In genomic region chr1:12179111-12179519, GRCh38 we compare ENCODE assay signal across 8 cellular contexts. TPM values are rescaled to one million over a fixed set of nuclear protein-coding genes. Genes with fewer than 3 reads are reported as not detected.
DNase-seq lines count a peak whose midpoint lies in the region; ATAC-seq lines count a peak whose summit lies in the region.

No MANE protein-coding gene starts in this region.

- DNase-seq in activated T-cell treated with anti-CD3 and anti-CD28 coated beads for 4 hours (peak; percentile 69), left cardiac atrium (peak; percentile 57), DMS153 treated with DMSO at 0.1 percent for 48 hours (lab: John Stamatoyannopoulos, UW; ENCODE audit: unreplicated experiment) (no peak), mesendoderm (no peak)
- peak; percentile 78 for DNase-seq in stimulated activated CD8-positive, alpha-beta memory T cell treated with anti-CD3 and anti-CD28 coated beads, Interleukin-12 subunit alpha, Interleukin-12 subunit beta, amount 100 ng/mL, for 1 hour (ENCODE audit: low read depth)

- H3K36me3 ChIP-seq in mesendoderm (ENCODE audit: control insufficient read depth, insufficient read depth, low read length), result no peaks in the 10 kb centered on the region

- no peak overlapping the region for H4K5ac ChIP-seq in mesendoderm (ENCODE audit: low read length)

- H3K9ac ChIP-seq in mesendoderm (ENCODE audit: low read length), result no peak overlapping the region

- peaks cover 57 to 63% (median 58%) of the 10 kb centered on the region in 3 donors for H3K4me1 Mint-ChIP-seq in IgD-negative memory B cell

- intact Hi-C loops in left cardiac atrium (cut with DNase I), result no loop called here

- H3K4me1 ChIP-seq in mesendoderm (ENCODE audit: control insufficient read depth, low read depth, low read length), result peaks cover 1% of the 10 kb centered on the region

- no peak overlapping the region for H3K4me3 ChIP-seq in mesendoderm (ENCODE audit: low read length)

- H3K4me2 ChIP-seq in mesendoderm (ENCODE audit: low read length), result no peak overlapping the region

- H2BK5ac ChIP-seq in mesendoderm (ENCODE audit: low read length), result no peak overlapping the region

- no peak overlapping the region for H3K27ac ChIP-seq in mesendoderm (ENCODE audit: low read depth, low read length)

- no peaks in the 10 kb centered on the region for H3K27me3 ChIP-seq in mesendoderm (ENCODE audit: insufficient read depth, low read length, poor library complexity)

- H3K27me3 Mint-ChIP-seq in IgD-negative memory B cell, result no peaks in the 10 kb centered on the region

- ATAC-seq in left cardiac atrium, result no peak
- ATAC-seq in GM18498 (IDR thresholded peaks at IDR 0.05; ENCODE audit: unreplicated experiment), result no peak
- ATAC-seq in GM21390 (IDR thresholded peaks at IDR 0.05; ENCODE audit: unreplicated experiment), result no peak

- H2AK5ac ChIP-seq in mesendoderm (ENCODE audit: low read length), result no peak overlapping the region

- H4K8ac ChIP-seq in mesendoderm (ENCODE audit: low read depth, low read length), result no peak overlapping the region

- H3K18ac ChIP-seq in mesendoderm (ENCODE audit: low read length), result no peak overlapping the region

- H3K4me3 Mint-ChIP-seq in IgD-negative memory B cell, result peak overlapping the region; percentile 44 to 79 (median 77)

- H2BK120ac ChIP-seq in mesendoderm (ENCODE audit: low read depth, low read length), result no peak overlapping the region

- H3K27ac Mint-ChIP-seq in IgD-negative memory B cell, result peak overlapping the region; percentile 73 to 94 (median 91)

- no peak overlapping the region for H3K56ac ChIP-seq in mesendoderm (ENCODE audit: low read length)

- H3K79me2 ChIP-seq in mesendoderm (ENCODE audit: control insufficient read depth, insufficient read depth, low read length), result no peaks in the 10 kb centered on the region

- WGBS in mesendoderm (ENCODE audit: extremely low coverage, insufficient coverage, low lambda C conversion rate), result no CpG with 5 or more reads among the region's 17 CpGs

- no peaks in the 10 kb centered on the region for H3K36me3 Mint-ChIP-seq in IgD-negative memory B cell

- no peaks in the 10 kb centered on the region for H3K79me1 ChIP-seq in mesendoderm (ENCODE audit: low read length)

- H3K4ac ChIP-seq in mesendoderm (ENCODE audit: low read depth, low read length), result no peak overlapping the region

- no peaks in the 10 kb centered on the region for H3K9me3 Mint-ChIP-seq in IgD-negative memory B cell

- H3K23ac ChIP-seq in mesendoderm (ENCODE audit: low read length), result no peak overlapping the region

- H2BK15ac ChIP-seq in mesendoderm (replicated peaks; ENCODE audit: low read depth), result no peak overlapping the region

RNA-seq across cellular contexts. Expression of gene TNFRSF1B, which starts 12.3 kb away (rescaled TPM):
- polyA plus RNA-seq in IgD-negative memory B cell, result 117 TPM
- 10 to 100 TPM; 28.3 to 28.5 TPM for total RNA-seq in left cardiac atrium
- 0.77 TPM for polyA plus RNA-seq in mesendoderm (2013, experiment 1 of 2)
- polyA plus RNA-seq in mesendoderm (2013, experiment 2 of 2), result 0.66 TPM

RNA-seq across cellular contexts. Expression of gene VPS13D, which starts 50.7 kb away (rescaled TPM):
- polyA plus RNA-seq in IgD-negative memory B cell, result 8.9 TPM
- 10 to 100 TPM; 43.1 to 50.6 TPM for total RNA-seq in left cardiac atrium
- 5.8 TPM for polyA plus RNA-seq in mesendoderm (2013, experiment 1 of 2)
- polyA plus RNA-seq in mesendoderm (2013, experiment 2 of 2), result 4.2 TPM

Comparison
In these comparisons a context has a peak if more than half of its experiments do, and no peak if none do; other contexts are left out.
1. DNase-seq: peak in activated T-cell treated with anti-CD3 and anti-CD28 coated beads for 4 hours (single experiment), left cardiac atrium (single experiment) and stimulated activated CD8-positive, alpha-beta memory T cell treated with anti-CD3 and anti-CD28 coated beads, Interleukin-12 subunit alpha, Interleukin-12 subunit beta, amount 100 ng/mL, for 1 hour (single experiment); none in DMS153 treated with DMSO at 0.1 percent for 48 hours (single experiment) and mesendoderm (single experiment).